Comparison of ENCODE assay signal across 1 cellular context in the genomic region with DNA sequence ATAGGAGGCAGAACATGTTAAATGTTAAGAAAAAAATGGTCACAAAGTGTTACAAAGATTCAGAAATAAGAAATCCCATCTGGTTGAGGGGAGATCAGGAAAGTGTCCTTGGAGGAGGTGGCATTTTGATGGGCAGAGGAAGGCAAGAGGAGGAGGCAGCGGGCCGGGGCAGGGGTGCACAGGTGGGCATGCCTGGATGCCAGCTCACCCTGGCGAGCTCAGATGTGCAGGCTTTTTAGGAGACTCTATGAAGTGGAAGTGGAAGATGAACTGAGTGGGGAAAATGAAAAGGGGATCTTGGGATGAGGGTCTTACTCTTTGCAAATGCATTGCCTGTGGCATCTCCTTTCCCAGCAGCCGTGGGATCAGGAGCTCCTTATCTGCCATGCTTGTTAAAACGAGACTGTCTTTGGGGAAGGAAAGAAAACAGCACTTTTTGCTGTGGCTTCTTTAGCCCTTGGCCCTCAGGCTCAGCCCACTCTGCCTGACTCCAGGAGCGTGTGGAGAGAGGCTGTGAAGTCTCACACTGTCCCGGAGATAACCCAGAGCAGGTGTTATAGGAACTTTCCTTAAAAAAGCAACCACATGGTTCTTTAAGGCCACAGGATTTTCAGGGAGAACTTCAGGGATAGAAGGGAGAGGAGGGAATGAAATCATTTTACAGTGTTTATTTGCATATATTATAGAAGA.
TF ChIP-seq lines count a peak whose summit lies in the region.

No MANE protein-coding gene starts in this region.

TF ChIP-seq in HepG2, 621 proteins besides CTCF, POLR2A, EP300 and RAD21:
- TF ChIP-seq ZNF326 (CRISPR knock-in tag; IDR thresholded peaks at IDR 0.05; ENCODE audit: borderline replicate concordance) (no peak), KLF12 (CRISPR knock-in tag; IDR thresholded peaks at IDR 0.05; ENCODE audit: borderline replicate concordance) (no peak), KAT7 (CRISPR knock-in tag; IDR thresholded peaks at IDR 0.05; ENCODE audit: borderline replicate concordance) (no peak), ZNF670 (CRISPR knock-in tag; IDR thresholded peaks at IDR 0.05; ENCODE audit: borderline replicate concordance) (no peak), NR2C2 (CRISPR knock-in tag; IDR thresholded peaks at IDR 0.05; ENCODE audit: borderline replicate concordance) (no peak), ZNF614 (CRISPR knock-in tag; IDR thresholded peaks at IDR 0.05; ENCODE audit: borderline replicate concordance) (no peak), ZNF543 (CRISPR knock-in tag; IDR thresholded peaks at IDR 0.05) (no peak)
- TF ChIP-seq, protein P1, sequence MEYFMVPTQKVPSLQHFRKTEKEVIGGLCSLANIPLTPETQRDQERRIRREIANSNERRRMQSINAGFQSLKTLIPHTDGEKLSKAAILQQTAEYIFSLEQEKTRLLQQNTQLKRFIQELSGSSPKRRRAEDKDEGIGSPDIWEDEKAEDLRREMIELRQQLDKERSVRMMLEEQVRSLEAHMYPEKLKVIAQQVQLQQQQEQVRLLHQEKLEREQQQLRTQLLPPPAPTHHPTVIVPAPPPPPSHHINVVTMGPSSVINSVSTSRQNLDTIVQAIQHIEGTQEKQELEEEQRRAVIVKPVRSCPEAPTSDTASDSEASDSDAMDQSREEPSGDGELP (IDR thresholded peaks at IDR 0.05; ENCODE audit: borderline replicate concordance, low read depth), result no peak
- TF ChIP-seq, protein P2, sequence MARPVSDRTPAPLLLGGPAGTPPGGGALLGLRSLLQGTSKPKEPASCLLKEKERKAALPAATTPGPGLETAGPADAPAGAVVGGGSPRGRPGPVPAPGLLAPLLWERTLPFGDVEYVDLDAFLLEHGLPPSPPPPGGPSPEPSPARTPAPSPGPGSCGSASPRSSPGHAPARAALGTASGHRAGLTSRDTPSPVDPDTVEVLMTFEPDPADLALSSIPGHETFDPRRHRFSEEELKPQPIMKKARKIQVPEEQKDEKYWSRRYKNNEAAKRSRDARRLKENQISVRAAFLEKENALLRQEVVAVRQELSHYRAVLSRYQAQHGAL (CRISPR knock-in tag; IDR thresholded peaks at IDR 0.05; ENCODE audit: not compliant biosample characterization), result no peak
TF ChIP-seq in HepG2: peak in this region for 0.
